ENCODE assay signal across 8 cellular contexts in genomic region chr12:124125472-124125871, GRCh38.
DNase-seq lines count a peak whose midpoint lies in the region; ATAC-seq and TF ChIP-seq lines count a peak whose summit lies in the region.

No MANE protein-coding gene starts in this region.

- peak overlapping the region in 1 of 10 donors; percentile 24 for H3K27ac Mint-ChIP-seq in naive thymus-derived CD8-positive, alpha-beta T cell

- H3K4me3 ChIP-seq in GM12864 (ENCODE audit: low read depth, low read length) (no peak overlapping the region), PC-3 (ENCODE audit: low read length) (no peak overlapping the region)

- CTCF ChIA-PET in PC-3 (lab: Charles Lee) = no interaction called here

- peaks cover 0 to 8% (median 5%) of the 10 kb centered on the region in 5 donors for H3K27me3 Mint-ChIP-seq in naive thymus-derived CD8-positive, alpha-beta T cell

- no peaks in the 10 kb centered on the region for H3K36me3 ChIP-seq in PC-3 (ENCODE audit: low read depth, low read length)

- H3F3A ChIP-seq in PC-3 (ENCODE audit: low read length, unreplicated experiment) = no peaks in the 10 kb centered on the region

- H3K9me3 ChIP-seq in PC-3 (ENCODE audit: low read length) = no peaks in the 10 kb centered on the region

- no peaks in the 10 kb centered on the region for H4K20me1 ChIP-seq in PC-3 (ENCODE audit: low read length)

- no peak for TF ChIP-seq CTCF in GM12864 (IDR thresholded peaks at IDR 0.05; ENCODE audit: low read depth, low read length, missing control alignments)
- TF ChIP-seq CTCF in PC-3 (conservative IDR thresholded peaks at IDR 0.05; ENCODE audit: low read depth, low read length) = no peak

- H3K79me2 ChIP-seq in PC-3 (ENCODE audit: low read length) = no peaks in the 10 kb centered on the region

- BruUV-seq in PC-3 (replicated peaks; lab: Mats Ljungman, UMichigan) = no TSS peak

- POLR2A ChIA-PET in naive thymus-derived CD8-positive, alpha-beta T cell (lab: Charles Lee) = no interaction called here
- POLR2A ChIA-PET in PC-3 (lab: Charles Lee; ENCODE audit: unreplicated experiment) = no interaction called here

- H3K9ac ChIP-seq in PC-3 (ENCODE audit: low read length) = no peak overlapping the region

- no peak overlapping the region for H2AFZ ChIP-seq in PC-3 (ENCODE audit: low read length)

- H3K9me2 ChIP-seq in PC-3 (replicated peaks; ENCODE audit: low read length) = no peaks in the 10 kb centered on the region

- peaks cover 81% of the 10 kb centered on the region for H3K27me3 ChIP-seq in PC-3 (ENCODE audit: low read length)

- ATAC-seq in GM21367 (IDR thresholded peaks at IDR 0.05; ENCODE audit: unreplicated experiment) (peak; percentile 59), HG03432 (IDR thresholded peaks at IDR 0.05; ENCODE audit: unreplicated experiment) (peak; percentile 80), left lobe of liver (no peak), PC-3 (no peak)
- no peak for ATAC-seq in naive thymus-derived CD8-positive, alpha-beta T cell

- H3K27ac ChIP-seq in PC-3 (ENCODE audit: low read length) = no peak overlapping the region

- H3K4me2 ChIP-seq in PC-3 (ENCODE audit: low read length) = no peak overlapping the region

- H3K9me3 Mint-ChIP-seq in naive thymus-derived CD8-positive, alpha-beta T cell = no peaks in the 10 kb centered on the region

- H3K4me3 Mint-ChIP-seq in naive thymus-derived CD8-positive, alpha-beta T cell = no peak overlapping the region

- no peaks in the 10 kb centered on the region for H3K36me3 Mint-ChIP-seq in naive thymus-derived CD8-positive, alpha-beta T cell

- no peaks in the 10 kb centered on the region for H3K4me1 ChIP-seq in PC-3 (ENCODE audit: insufficient read depth, low read length)

- no peaks in the 10 kb centered on the region for H3K4me1 Mint-ChIP-seq in naive thymus-derived CD8-positive, alpha-beta T cell

- intact Hi-C loops in PC-3 (cut with micrococcal nuclease) = no loop called here

- DNase-seq in GM12864 (ENCODE audit: low read depth) (peak; percentile 53), SHP77 (lab: John Stamatoyannopoulos, UW) (peak; percentile 74 to 89), epidermal melanocyte (ENCODE audit: insufficient read length, low spot score) (no peak), left lobe of liver (ENCODE audit: low spot score) (no peak), PC-3 (no peak)
- no peak for DNase-seq in naive thymus-derived CD8-positive, alpha-beta T cell

Comparison
In these comparisons a context has a peak if more than half of its experiments do, and no peak if none do; other contexts are left out.
1. DNase-seq: peak in GM12864 (single experiment) and SHP77 (2 of 2); none in epidermal melanocyte (single experiment), naive thymus-derived CD8-positive, alpha-beta T cell (0 of 10), left lobe of liver (single experiment) and PC-3 (single experiment).
2. ATAC-seq: peak in GM21367 (single experiment) and HG03432 (single experiment); none in naive thymus-derived CD8-positive, alpha-beta T cell (0 of 2), left lobe of liver (single experiment) and PC-3 (single experiment).